Comparison of ENCODE assay signal across 8 cellular contexts in the genomic region with DNA sequence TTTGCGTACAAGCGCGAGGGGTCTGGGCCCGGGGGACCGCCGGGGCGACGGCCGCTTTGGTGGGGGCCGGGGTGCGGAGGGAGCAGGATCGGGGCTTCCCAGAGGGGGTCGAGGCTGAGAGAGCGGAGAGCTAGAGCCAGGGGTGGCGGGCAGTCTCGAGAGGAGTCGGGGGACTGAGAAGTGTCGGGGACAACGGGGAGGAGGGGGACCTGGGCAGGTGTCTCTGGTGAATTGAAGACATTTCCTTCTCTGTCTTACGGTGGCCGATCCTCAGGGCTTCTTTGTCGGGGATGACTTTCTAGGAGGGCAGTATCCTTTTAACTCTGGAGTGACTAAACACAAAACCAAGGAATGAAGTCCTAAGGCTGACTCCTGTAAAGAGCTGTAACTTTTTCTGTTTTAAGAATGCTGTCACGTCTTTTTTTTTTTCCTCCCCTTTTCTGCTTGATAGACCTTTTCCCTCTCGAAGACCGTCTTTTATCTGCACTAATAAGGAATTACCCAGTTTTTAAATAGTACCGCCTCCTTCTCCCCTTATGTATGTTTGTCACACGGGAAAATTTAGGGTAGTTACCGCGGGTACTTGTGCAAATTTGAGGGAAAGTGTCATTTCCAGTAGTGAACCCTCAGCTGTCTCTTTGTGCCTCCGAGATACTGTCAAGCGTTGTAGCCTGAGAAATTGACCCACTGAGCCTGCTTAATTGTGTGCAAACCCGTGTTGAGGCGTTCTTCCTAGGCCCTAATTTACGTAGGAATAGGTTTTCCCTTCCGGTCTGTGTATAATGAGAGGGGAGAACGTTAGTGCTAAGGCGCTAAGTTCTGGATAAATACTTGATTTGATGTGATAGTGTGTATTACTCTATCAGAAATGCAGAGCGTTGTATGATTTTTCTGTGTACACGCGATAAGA. TPM values are rescaled to one million over a fixed set of nuclear protein-coding genes. Genes with fewer than 3 reads are reported as not detected.
DNase-seq lines count a peak whose midpoint lies in the region; ATAC-seq and TF ChIP-seq lines count a peak whose summit lies in the region.

No MANE protein-coding gene starts in this region.

- POLR2A ChIA-PET in activated CD4-positive, alpha-beta T cell treated with anti-CD3 and anti-CD28 coated beads, Interleukin-2, amount 10 ng/mL, durations not matched to agents 7 days and 5 days (lab: Charles Lee) = interaction anchor here (0.6 kb wide), 1 partner anchor 857 kb away, joined by 3 read pairs; no protein-coding TSS in a partner anchor

- CTCF ChIA-PET in activated CD4-positive, alpha-beta T cell treated with anti-CD3 and anti-CD28 coated beads, Interleukin-2, amount 10 ng/mL, durations not matched to agents 7 days and 5 days (lab: Charles Lee) = interaction anchor here (0.7 to 1.5 kb wide), 5 partner anchors 12 to 1825 kb away, joined by 3 to 4 read pairs (median 3); a partner anchor contains a TSS

- TF ChIP-seq CTCF in endothelial cell (IDR thresholded peaks at IDR 0.05; ENCODE audit: unreplicated experiment) = no peak

- H3K4me3 ChIP-seq in H7 (ENCODE audit: insufficient read depth, low read depth, low read length) = peak overlapping the region; percentile 95

- no peaks in the 10 kb centered on the region for H3K27me3 ChIP-seq in H7 (ENCODE audit: control insufficient read depth, insufficient read depth, low read length)
- H3K27me3 ChIP-seq in layer of hippocampus (ENCODE audit: control insufficient read depth, insufficient read depth, low read length) = no peaks in the 10 kb centered on the region

- no peaks in the 10 kb centered on the region for H3K27me3 Mint-ChIP-seq in activated CD4-positive, alpha-beta T cell treated with anti-CD3 and anti-CD28 coated beads, Interleukin-2, amount 10 ng/mL, durations not matched to agents 7 days and 5 days
- H3K27me3 Mint-ChIP-seq in endothelial cell (ENCODE audit: unreplicated experiment) = peaks cover 4% of the 10 kb centered on the region

- no peaks in the 10 kb centered on the region for H3K9me3 Mint-ChIP-seq in activated CD4-positive, alpha-beta T cell treated with anti-CD3 and anti-CD28 coated beads, Interleukin-2, amount 10 ng/mL, durations not matched to agents 7 days and 5 days
- no peaks in the 10 kb centered on the region for H3K9me3 Mint-ChIP-seq in endothelial cell (ENCODE audit: unreplicated experiment)

- H3K36me3 Mint-ChIP-seq in activated CD4-positive, alpha-beta T cell treated with anti-CD3 and anti-CD28 coated beads, Interleukin-2, amount 10 ng/mL, durations not matched to agents 7 days and 5 days (ENCODE audit: low read depth) = peaks cover 3% of the 10 kb centered on the region
- H3K36me3 Mint-ChIP-seq in endothelial cell (ENCODE audit: low read depth, unreplicated experiment) = no peaks in the 10 kb centered on the region

- no peak overlapping the region for H3K27ac Mint-ChIP-seq in activated CD4-positive, alpha-beta T cell treated with anti-CD3 and anti-CD28 coated beads, Interleukin-2, amount 10 ng/mL, durations not matched to agents 7 days and 5 days
- H3K27ac Mint-ChIP-seq in endothelial cell (ENCODE audit: unreplicated experiment) = no peak overlapping the region

- ATAC-seq in stimulated activated naive CD8-positive, alpha-beta T cell treated with anti-CD3 and anti-CD28 coated beads, Interleukin-15, Interleukin-2, amounts not matched to agents 100 U/mL and 50 U/mL, for 24 hours = peak; percentile 10

- no peaks in the 10 kb centered on the region for H3K36me3 ChIP-seq in H7 (replicated peaks; ENCODE audit: control insufficient read depth, insufficient read depth, low read length)

- H3K4me1 Mint-ChIP-seq in activated CD4-positive, alpha-beta T cell treated with anti-CD3 and anti-CD28 coated beads, Interleukin-2, amount 10 ng/mL, durations not matched to agents 7 days and 5 days = peaks cover 10% of the 10 kb centered on the region
- peaks cover 9% of the 10 kb centered on the region for H3K4me1 Mint-ChIP-seq in endothelial cell (ENCODE audit: unreplicated experiment)

- DNase-seq in activated CD4-positive, alpha-beta T cell treated with anti-CD3 and anti-CD28 coated beads, Interleukin-2, amount 10 ng/mL, durations not matched to agents 7 days and 5 days = peak; percentile 14
- DNase-seq in activated CD4-positive, alpha-beta T cell treated with anti-CD3 and anti-CD28 coated beads, Interleukin-2, amount 50 U/mL, for 1 hour = no peak
- DNase-seq in H7 (peak; percentile 78), NCI-H2196 (lab: John Stamatoyannopoulos, UW; ENCODE audit: unreplicated experiment) (peak; percentile 11), caudate nucleus (lab: John Stamatoyannopoulos, UW) (peak in 19 of 61 donors; percentile 3 to 73 (median 48)), endothelial cell (ENCODE audit: low spot score) (no peak)
- DNase-seq in stimulated activated naive CD8-positive, alpha-beta T cell treated with anti-CD3 and anti-CD28 coated beads, Interleukin-15, Interleukin-2, amounts not matched to agents 100 U/mL and 50 U/mL, for 24 hours = no peak

- no peak overlapping the region for H3K4me3 Mint-ChIP-seq in activated CD4-positive, alpha-beta T cell treated with anti-CD3 and anti-CD28 coated beads, Interleukin-2, amount 10 ng/mL, durations not matched to agents 7 days and 5 days
- no peak overlapping the region for H3K4me3 Mint-ChIP-seq in endothelial cell (ENCODE audit: unreplicated experiment)

- H3K27ac ChIP-seq in caudate nucleus (ENCODE audit: low read depth, low read length) (peak overlapping the region; percentile 94), layer of hippocampus (ENCODE audit: low read depth, low read length) (peak overlapping the region; percentile 94)

RNA-seq across cellular contexts. Expression of a gene that starts 0.9 kb away (rescaled TPM):
- total RNA-seq in activated CD4-positive, alpha-beta T cell treated with anti-CD3 and anti-CD28 coated beads, Interleukin-2, amount 10 ng/mL, durations not matched to agents 7 days and 5 days = 10 to 100 TPM; 37.6 to 42.7 TPM
- total RNA-seq in H7 (2014; rRNA removed; shearing (Covaris generic)) = 21.4 and 35.7 TPM in 2 replicates
- total RNA-seq in endothelial cell (ENCODE audit: unreplicated experiment) = 35.6 TPM

Comparison
In these comparisons a context has a peak if more than half of its experiments do, and no peak if none do; other contexts are left out.
1. DNase-seq: peak in activated CD4-positive, alpha-beta T cell treated with anti-CD3 and anti-CD28 coated beads, Interleukin-2, amount 10 ng/mL, durations not matched to agents 7 days and 5 days (single experiment), H7 (single experiment) and NCI-H2196 (single experiment); none in activated CD4-positive, alpha-beta T cell treated with anti-CD3 and anti-CD28 coated beads, Interleukin-2, amount 50 U/mL, for 1 hour (single experiment), stimulated activated naive CD8-positive, alpha-beta T cell treated with anti-CD3 and anti-CD28 coated beads, Interleukin-15, Interleukin-2, amounts not matched to agents 100 U/mL and 50 U/mL, for 24 hours (single experiment) and endothelial cell (single experiment).